Comparison of ENCODE assay signal across 24 cellular contexts in the genomic region with DNA sequence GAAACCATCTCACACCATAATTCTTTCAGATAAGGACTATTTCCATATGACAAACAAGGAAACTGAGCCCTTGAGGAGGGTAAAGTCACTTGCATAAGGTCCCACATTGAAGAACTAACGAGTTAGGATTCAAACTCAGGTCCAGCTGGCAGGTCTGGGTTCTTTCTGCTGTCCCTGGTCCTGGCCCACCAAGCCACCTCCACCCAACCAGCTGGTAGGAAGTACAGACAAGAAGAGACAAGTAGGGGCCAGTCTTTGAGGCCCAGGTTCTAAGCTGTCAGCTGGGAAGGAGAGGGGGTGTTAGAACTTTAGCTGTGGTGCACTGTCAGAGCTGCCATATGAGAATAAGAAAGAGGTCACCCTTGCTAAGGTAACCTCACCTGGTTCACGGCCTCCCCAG.
"Had no signal": no experiment of that assay in that cellular context is flagged by ENCODE, and none has a peak within 500 bp of the region (broad histone marks: within the 10 kb centered on the region; RNA-seq: fewer than 3 reads in every experiment).

No MANE protein-coding gene starts in this region.

- H3K4me1 ChIP-seq: Peyer's patch had no signal

- FAIRE-seq: K562 had no signal

- H3K27ac ChIP-seq: brain microvascular endothelial cell, RWPE1 had no signal

- DNase-seq: activated CD4-positive, alpha-beta T cell treated with anti-CD3 and anti-CD28 coated beads, Interleukin-2, amount 10 ng/mL, durations not matched to agents 7 days and 5 days; activated CD4-positive, CD25-positive, alpha-beta regulatory T cell; activated CD8-positive, alpha-beta memory T cell treated with anti-CD3 and anti-CD28 coated beads, Interleukin-2, amount 50 U/mL, for 4 hours; activated CD8-positive, alpha-beta T cell treated with anti-CD3 and anti-CD28 coated beads for 36 hours; activated gamma-delta T cell treated with Interleukin-2 at 50 U/mL for 16 hours; activated naive CD4-positive, alpha-beta T cell treated with anti-CD3 and anti-CD28 coated beads, Interleukin-2, amount 10 ng/mL, durations not matched to agents 7 days and 5 days; activated naive CD8-positive, alpha-beta T cell treated with anti-CD3 and anti-CD28 coated beads for 36 hours; activated T-cell treated with anti-CD3 and anti-CD28 coated beads, Interleukin-2, amount 50 U/mL, for 72 hours; Karpas-422; NCI-H1048; NCI-H146; NCI-H187 treated with DMSO at 0.1 percent for 48 hours; NCI-H2081 treated with DMSO at 0.1 percent for 48 hours; NCI-H2171; NCI-H526; NCI-H82; NK-92 treated with Interleukin-12 subunit alpha and Interleukin-12 subunit beta, amount 100 ng/mL, for 24 hours; OCI-M1; Peyer's patch; Right ventricle myocardium superior; T-helper 1 cell had no signal

- H3K4me3 ChIP-seq: K562, Peyer's patch had no signal

- H3K27me3 ChIP-seq: Peyer's patch had no signal

- H3K36me3 ChIP-seq: brain microvascular endothelial cell, Peyer's patch had no signal

- H3K9me3 ChIP-seq: Peyer's patch had no signal
